Comparison of ENCODE assay signal across 21 cellular contexts in genomic region chr3:100972867-100973266, GRCh38. TPM values are rescaled to one million over a fixed set of nuclear protein-coding genes. Genes with fewer than 3 reads are reported as not detected.
DNase-seq lines count a peak whose midpoint lies in the region; ATAC-seq and TF ChIP-seq lines count a peak whose summit lies in the region.
"Had no signal": no experiment of that assay in that cellular context is flagged by ENCODE, and none has a peak within 500 bp of the region (broad histone marks: within the 10 kb centered on the region; RNA-seq: fewer than 3 reads in every experiment).

No MANE protein-coding gene starts in this region.

- no peak overlapping the region for H3K4me3 Mint-ChIP-seq in activated T-helper 17 cell treated with anti-CD3 and anti-CD28 coated beads, Interleukin-2, amount 50 U/mL, for 72 hours
- H3K4me3 Mint-ChIP-seq: brain; CD4-positive, CD25-positive, alpha-beta regulatory T cell; type B pancreatic cell had no signal

- 40 to 47% methylated on average over 1 of the region's 1 CpG for WGBS in esophagus squamous epithelium, 2 donors

- intact Hi-C loops in esophagus squamous epithelium (cut with DNase I) = no loop called here

- DNase-seq in Ammon's horn (ENCODE audit: low spot score) (peak; percentile 10), RPMI7951 (ENCODE audit: low read depth) (peak; percentile 16), fibroblast of mammary gland (ENCODE audit: low read depth) (peak; percentile 73), NCI-H1092 (lab: John Stamatoyannopoulos, UW) (no peak), esophagus squamous epithelium (lab: John Stamatoyannopoulos, UW) (no peak), mucosa of gallbladder (ENCODE audit: low spot score) (no peak)
- DNase-seq: CD4-positive, CD25-positive, alpha-beta regulatory T cell; cortex of kidney; left colon; NCI-H187; NK-92 treated with Interleukin-12 subunit alpha and Interleukin-12 subunit beta, amount 100 ng/mL, for 24 hours; nucleus accumbens; right lobe of liver; stimulated activated naive CD8-positive, alpha-beta T cell treated with anti-CD3 and anti-CD28 coated beads, Interleukin-15, Interleukin-2, amounts not matched to agents 100 U/mL and 50 U/mL, for 24 hours; T1000 had no signal

- H3K27me3 Mint-ChIP-seq in activated T-helper 17 cell treated with anti-CD3 and anti-CD28 coated beads, Interleukin-2, amount 50 U/mL, for 72 hours = no peaks in the 10 kb centered on the region
- H3K27me3 Mint-ChIP-seq: brain, type B pancreatic cell had no signal

- TF ChIP-seq POLR2A in esophagus squamous epithelium (IDR thresholded peaks at IDR 0.05) = no peak

- TF ChIP-seq CTCF in fibroblast of mammary gland (conservative IDR thresholded peaks at IDR 0.05; ENCODE audit: control insufficient read depth, insufficient read depth, low read depth, low read length) (no peak), esophagus squamous epithelium (IDR thresholded peaks at IDR 0.05) (no peak)

- no peak overlapping the region for H3K9ac ChIP-seq in rectal smooth muscle tissue (ENCODE audit: low read length)

- no peaks in the 10 kb centered on the region for H3K9me3 ChIP-seq in esophagus squamous epithelium
- H3K9me3 ChIP-seq: right lobe of liver had no signal

- no peak overlapping the region for H3K4me3 ChIP-seq in fibroblast of mammary gland (ENCODE audit: control insufficient read depth, low read depth, low read length)
- H3K4me3 ChIP-seq in rectal smooth muscle tissue (ENCODE audit: low read length) = no peak overlapping the region
- no peak overlapping the region for H3K4me3 ChIP-seq in esophagus squamous epithelium
- H3K4me3 ChIP-seq: K562, right lobe of liver had no signal

- ATAC-seq in activated T-helper 17 cell treated with anti-CD3 and anti-CD28 coated beads, Interleukin-2, amount 50 U/mL, for 72 hours (replicated peaks) = no peak
- ATAC-seq: activated naive CD4-positive, alpha-beta T cell treated with anti-CD3 and anti-CD28 coated beads, Interleukin-2, amount 50 U/mL, for 72 hours; K562; left colon; right lobe of liver; stimulated activated naive CD8-positive, alpha-beta T cell treated with anti-CD3 and anti-CD28 coated beads, Interleukin-15, Interleukin-2, amounts not matched to agents 100 U/mL and 50 U/mL, for 24 hours had no signal

- H3K36me3 Mint-ChIP-seq in activated T-helper 17 cell treated with anti-CD3 and anti-CD28 coated beads, Interleukin-2, amount 50 U/mL, for 72 hours (ENCODE audit: low read depth) = no peaks in the 10 kb centered on the region
- H3K36me3 Mint-ChIP-seq: activated naive CD4-positive, alpha-beta T cell treated with anti-CD3 and anti-CD28 coated beads, Interleukin-2, amount 50 U/mL, for 72 hours; brain; CD4-positive, CD25-positive, alpha-beta regulatory T cell; type B pancreatic cell had no signal

- H3K36me3 ChIP-seq in rectal smooth muscle tissue (ENCODE audit: control insufficient read depth, insufficient read depth, low read length) = no peaks in the 10 kb centered on the region
- H3K36me3 ChIP-seq in esophagus squamous epithelium = no peaks in the 10 kb centered on the region
- H3K36me3 ChIP-seq: right lobe of liver had no signal

- H3K27ac ChIP-seq in rectal smooth muscle tissue (ENCODE audit: low read depth, low read length) = peak overlapping the region; percentile 15
- H3K27ac ChIP-seq in esophagus squamous epithelium = peak overlapping the region in 2 of 4 donors; percentile 29 to 32
- H3K27ac ChIP-seq: right lobe of liver had no signal

- H3K4me1 Mint-ChIP-seq in activated T-helper 17 cell treated with anti-CD3 and anti-CD28 coated beads, Interleukin-2, amount 50 U/mL, for 72 hours = no peaks in the 10 kb centered on the region
- H3K4me1 Mint-ChIP-seq: brain; CD4-positive, CD25-positive, alpha-beta regulatory T cell had no signal

- H3K27ac Mint-ChIP-seq in activated T-helper 17 cell treated with anti-CD3 and anti-CD28 coated beads, Interleukin-2, amount 50 U/mL, for 72 hours = no peak overlapping the region
- H3K27ac Mint-ChIP-seq: activated naive CD4-positive, alpha-beta T cell treated with anti-CD3 and anti-CD28 coated beads, Interleukin-2, amount 50 U/mL, for 72 hours; brain; CD4-positive, CD25-positive, alpha-beta regulatory T cell had no signal

- no peaks in the 10 kb centered on the region for H3K9me3 Mint-ChIP-seq in activated T-helper 17 cell treated with anti-CD3 and anti-CD28 coated beads, Interleukin-2, amount 50 U/mL, for 72 hours
- H3K9me3 Mint-ChIP-seq: activated naive CD4-positive, alpha-beta T cell treated with anti-CD3 and anti-CD28 coated beads, Interleukin-2, amount 50 U/mL, for 72 hours; brain; CD4-positive, CD25-positive, alpha-beta regulatory T cell; type B pancreatic cell had no signal

- H3K4me1 ChIP-seq in rectal smooth muscle tissue (ENCODE audit: control insufficient read depth, insufficient read depth, low read length) (peaks cover 16% of the 10 kb centered on the region), esophagus squamous epithelium (peaks cover 0 to 11% (median 0%) of the 10 kb centered on the region in 3 donors)
- H3K4me1 ChIP-seq: right lobe of liver had no signal

- H3K27me3 ChIP-seq in rectal smooth muscle tissue (ENCODE audit: control insufficient read depth, insufficient read depth, low read length) = no peaks in the 10 kb centered on the region
- no peaks in the 10 kb centered on the region for H3K27me3 ChIP-seq in esophagus squamous epithelium
- H3K27me3 ChIP-seq: right lobe of liver had no signal

RNA-seq across cellular contexts. Expression of gene ABI3BP, which starts 20.4 kb away (rescaled TPM):
- 0.29 and 0.48 TPM in 2 replicates for total RNA-seq in RPMI7951 (2014; rRNA removed; shearing (Covaris generic))
- total RNA-seq in esophagus squamous epithelium = 10 to 100 TPM in 3 of 4 donors, 1 to 10 TPM in 1; 6.2 to 68.7 (median 18.8) TPM
- under 1 TPM in 1 of 2 donors, not detected in 1; 0.32 TPM for total RNA-seq in activated T-helper 17 cell treated with anti-CD3 and anti-CD28 coated beads, Interleukin-2, amount 50 U/mL, for 72 hours
- 215 TPM for total RNA-seq in mucosa of gallbladder
- total RNA-seq: CD4-positive, CD25-positive, alpha-beta regulatory T cell had no signal

Comparison
In these comparisons a context has a peak if more than half of its experiments do, and no peak if none do; other contexts are left out.
1. DNase-seq: peak in Ammon's horn (single experiment), RPMI7951 (single experiment) and fibroblast of mammary gland (single experiment); none in NCI-H1092 (single experiment), esophagus squamous epithelium (single experiment) and mucosa of gallbladder (single experiment).